24 cellular contexts compared by ENCODE assay signal in genomic region chr1:99887890-99888289, GRCh38.
"Had no signal": no experiment of that assay in that cellular context is flagged by ENCODE, and none has a peak within 500 bp of the region (broad histone marks: within the 10 kb centered on the region; RNA-seq: fewer than 3 reads in every experiment).

No MANE protein-coding gene starts in this region.

- H3K9me3 Mint-ChIP-seq: memory B cell; naive thymus-derived CD4-positive, alpha-beta T cell; nephron; neural progenitor cell; stimulated activated naive B cell treated with anti-CD40 and anti-IgM and Interleukin-4, amounts not matched to agents 10 μg/mL and 1 μg/mL and 100 μg/mL, for 72 hours; stimulated activated naive CD8-positive, alpha-beta T cell treated with anti-CD3 and anti-CD28 coated beads, Interleukin-15, Interleukin-2, amounts not matched to agents 100 ng/mL and 50 ng/mL, for 24 hours had no signal

- H3K9me3 ChIP-seq: right lobe of liver, thoracic aorta, tibial nerve, upper lobe of left lung, vagina had no signal

- H3K4me1 ChIP-seq: neural progenitor cell, parathyroid adenoma, right lobe of liver, tibial nerve, upper lobe of left lung, vagina had no signal

- ATAC-seq: left lobe of liver; naive thymus-derived CD4-positive, alpha-beta T cell; right lobe of liver; stimulated activated naive B cell treated with anti-CD40 and anti-IgM and Interleukin-4, amounts not matched to agents 10 μg/mL and 1 μg/mL and 100 μg/mL, for 72 hours had no signal

- H2AFZ ChIP-seq: neural progenitor cell, parathyroid adenoma had no signal

- DNase-seq: dorsolateral prefrontal cortex; effector CD4-positive, alpha-beta T cell; hypothalamus; midbrain; naive thymus-derived CD4-positive, alpha-beta T cell; right lobe of liver; small intestine; stimulated activated CD4-positive, alpha-beta T cell treated with anti-CD3 and anti-CD28 coated beads, Interleukin-15, amount 100 ng/mL, for 24 hours; stimulated activated CD4-positive, alpha-beta T cell treated with anti-CD3 and anti-CD28 coated beads, Interleukin-2, amount 100 ng/mL, for 48 hours; stimulated activated naive B cell treated with anti-CD40 and anti-IgM and Interleukin-4, amounts not matched to agents 10 μg/mL and 1 μg/mL and 100 μg/mL, for 72 hours; upper lobe of left lung had no signal

- H3K79me2 ChIP-seq: parathyroid adenoma had no signal

- FAIRE-seq: frontal cortex, keratinocyte had no signal

- H3K27ac ChIP-seq: dorsolateral prefrontal cortex, neural progenitor cell, parathyroid adenoma, right lobe of liver, thoracic aorta, tibial nerve, upper lobe of left lung, vagina had no signal

- H3K27me3 Mint-ChIP-seq: memory B cell; naive thymus-derived CD4-positive, alpha-beta T cell; progenitor cell of endocrine pancreas; stimulated activated naive B cell treated with anti-CD40 and anti-IgM and Interleukin-4, amounts not matched to agents 10 μg/mL and 1 μg/mL and 100 μg/mL, for 72 hours; stimulated activated naive CD8-positive, alpha-beta T cell treated with anti-CD3 and anti-CD28 coated beads, Interleukin-15, Interleukin-2, amounts not matched to agents 100 ng/mL and 50 ng/mL, for 24 hours had no signal

- H3K27me3 ChIP-seq: dorsolateral prefrontal cortex, neural progenitor cell, right lobe of liver, tibial nerve, upper lobe of left lung, vagina had no signal

- H3K27ac Mint-ChIP-seq: memory B cell; naive thymus-derived CD4-positive, alpha-beta T cell; nephron; neural progenitor cell; progenitor cell of endocrine pancreas; stimulated activated naive B cell treated with anti-CD40 and anti-IgM and Interleukin-4, amounts not matched to agents 10 μg/mL and 1 μg/mL and 100 μg/mL, for 72 hours; stimulated activated naive CD8-positive, alpha-beta T cell treated with anti-CD3 and anti-CD28 coated beads, Interleukin-15, Interleukin-2, amounts not matched to agents 100 ng/mL and 50 ng/mL, for 24 hours had no signal

- H3K4me2 ChIP-seq: neural progenitor cell had no signal

- H3K4me3 ChIP-seq: dorsolateral prefrontal cortex, lung, neural progenitor cell, right lobe of liver, thoracic aorta, tibial nerve, upper lobe of left lung, vagina had no signal

- H3K4me3 Mint-ChIP-seq: memory B cell; naive thymus-derived CD4-positive, alpha-beta T cell; nephron; neural progenitor cell; stimulated activated naive B cell treated with anti-CD40 and anti-IgM and Interleukin-4, amounts not matched to agents 10 μg/mL and 1 μg/mL and 100 μg/mL, for 72 hours; stimulated activated naive CD8-positive, alpha-beta T cell treated with anti-CD3 and anti-CD28 coated beads, Interleukin-15, Interleukin-2, amounts not matched to agents 100 ng/mL and 50 ng/mL, for 24 hours had no signal

- H3K4me1 Mint-ChIP-seq: memory B cell; nephron; neural progenitor cell; stimulated activated naive B cell treated with anti-CD40 and anti-IgM and Interleukin-4, amounts not matched to agents 10 μg/mL and 1 μg/mL and 100 μg/mL, for 72 hours had no signal
